8 cellular contexts compared by ENCODE assay signal in the genomic region with DNA sequence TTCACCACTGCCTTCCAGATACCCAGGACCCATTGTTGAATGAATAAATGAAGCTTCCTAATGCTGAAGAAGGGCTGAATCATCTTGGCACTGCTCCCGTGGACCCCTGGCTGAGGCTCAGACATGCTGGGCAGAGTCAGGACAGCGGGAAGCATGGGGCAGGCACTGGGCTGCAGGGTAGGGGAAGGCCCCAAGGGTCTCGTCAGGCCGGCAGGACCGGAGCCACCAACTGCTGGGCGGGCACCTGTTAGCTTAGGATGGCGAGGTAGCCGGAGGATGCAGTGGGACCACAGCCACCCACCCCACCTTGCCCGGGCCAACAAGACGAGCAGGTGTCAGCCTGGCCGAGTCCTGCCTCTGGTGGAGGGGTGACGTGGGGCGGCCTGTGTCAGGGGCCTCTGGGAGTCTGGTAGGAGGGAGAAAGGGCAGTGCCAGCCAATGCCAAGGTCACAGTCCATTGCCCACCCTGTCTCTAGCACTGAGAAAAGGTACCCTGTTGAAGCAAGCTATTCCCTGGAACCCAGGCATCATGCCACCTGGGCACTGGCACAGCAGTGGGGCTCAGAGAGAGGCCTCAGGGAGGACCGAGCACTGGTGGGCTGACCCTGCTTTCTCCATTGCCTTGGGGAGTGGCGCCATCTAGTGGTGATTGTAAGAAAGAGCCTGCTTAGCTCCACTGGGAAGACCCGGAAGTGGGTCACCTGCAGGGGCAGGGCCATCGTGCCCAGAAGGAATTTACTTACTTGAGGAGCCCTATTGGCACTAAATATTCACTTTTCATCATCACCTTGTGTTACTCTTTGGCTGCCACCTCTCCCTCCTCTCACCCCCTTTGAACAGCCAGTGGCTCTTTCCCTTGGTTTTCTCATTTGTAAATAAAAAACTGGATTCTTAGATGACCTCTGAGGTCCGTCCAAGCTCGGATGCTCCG. TPM values are rescaled to one million over a fixed set of nuclear protein-coding genes. Genes with fewer than 3 reads are reported as not detected.
DNase-seq lines count a peak whose midpoint lies in the region; ATAC-seq lines count a peak whose summit lies in the region.

No MANE protein-coding gene starts in this region.

- peak; percentile 56 for ATAC-seq in HG03066 (IDR thresholded peaks at IDR 0.05; ENCODE audit: low read depth, unreplicated experiment)
- ATAC-seq in HG03460 (IDR thresholded peaks at IDR 0.05; ENCODE audit: unreplicated experiment): no peak

- DNase-seq in Daoy (ENCODE audit: low read depth) (peak; percentile 88), NCI-H226 (peak; percentile 70), caudate nucleus (lab: John Stamatoyannopoulos, UW) (peak in 49 of 61 donors; percentile 4 to 67 (median 36)), kidney tubule cell (ENCODE audit: low spot score) (peak; percentile 86)
- DNase-seq in activated CD4-positive, CD25-positive, alpha-beta regulatory T cell (lab: John Stamatoyannopoulos, UW): peak; percentile 63 to 77 (median 72)
- DNase-seq in stimulated activated CD4-positive, alpha-beta T cell treated with anti-CD3 and anti-CD28 coated beads, Interleukin-1b, Interleukin-23, amount 100 ng/mL, for 4 hours (ENCODE audit: low read depth in 2 of 2): peak; percentile 63 to 83

- no peak overlapping the region for H3K27ac ChIP-seq in caudate nucleus (ENCODE audit: low read depth, low read length)

RNA-seq across cellular contexts. Expression of gene DLX3, which starts 3.0 kb away (rescaled TPM):
- total RNA-seq in Daoy (2014; rRNA removed; shearing (Covaris generic)): not detected in 2 replicates

RNA-seq across cellular contexts. Expression of gene DLX4, which starts 29.0 kb away (rescaled TPM):
- 0.11 TPM in 1 of 2 replicates, not detected in the other for total RNA-seq in Daoy (2014; rRNA removed; shearing (Covaris generic))

RNA-seq across cellular contexts. Expression of gene ITGA3, which starts 57.9 kb away (rescaled TPM):
- total RNA-seq in Daoy (2014; rRNA removed; shearing (Covaris generic)): 70.8 and 76.5 TPM in 2 replicates

Comparison
In these comparisons a context has a peak if more than half of its experiments do, and no peak if none do; other contexts are left out.
1. DNase-seq: peak in every context shown above with its lines; median percentile 88 in Daoy; 86 in kidney tubule cell; 73 in stimulated activated CD4-positive, alpha-beta T cell treated with anti-CD3 and anti-CD28 coated beads, Interleukin-1b, Interleukin-23, amount 100 ng/mL, for 4 hours; 72 in activated CD4-positive, CD25-positive, alpha-beta regulatory T cell; 70 in NCI-H226; 36 in caudate nucleus.